ENCODE assay signal across 23 cellular contexts in the genomic region with DNA sequence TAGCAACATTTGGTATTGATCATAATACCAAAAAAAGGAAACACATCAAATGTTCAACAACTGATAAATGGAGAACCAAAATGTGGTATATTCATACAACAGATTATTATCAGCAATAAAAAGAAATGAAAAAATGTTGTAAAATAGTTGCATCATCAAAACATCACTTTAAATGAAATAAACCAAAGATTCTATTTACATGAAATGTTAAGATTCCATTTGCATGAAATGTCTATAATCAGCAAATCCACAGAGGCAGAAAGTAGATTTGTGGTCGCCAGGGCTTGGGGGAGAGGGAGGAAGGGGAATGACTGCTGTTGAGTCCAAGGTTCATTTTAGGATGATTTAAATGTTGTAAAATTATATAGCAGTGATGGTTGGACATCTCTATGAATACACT.
"Had no signal": no experiment of that assay in that cellular context is flagged by ENCODE, and none has a peak within 500 bp of the region (broad histone marks: within the 10 kb centered on the region; RNA-seq: fewer than 3 reads in every experiment).

No MANE protein-coding gene starts in this region.

- H3K4me3 ChIP-seq: gastrocnemius medialis, prostate gland, right atrium auricular region, sigmoid colon, stomach, testis, tibial artery had no signal

- H3K36me3 ChIP-seq: gastrocnemius medialis, prostate gland, right atrium auricular region, sigmoid colon, stomach, tibial artery had no signal

- H3K27ac Mint-ChIP-seq: effector memory CD8-positive, alpha-beta T cell; naive thymus-derived CD4-positive, alpha-beta T cell; nephron progenitor cell; stimulated activated effector memory CD8-positive, alpha-beta T cell treated with anti-CD3 and anti-CD28 coated beads, Interleukin-12 subunit alpha, Interleukin-12 subunit beta, amount 100 ng/mL, for 72 hours; type B pancreatic cell had no signal

- H3K27me3 ChIP-seq: right atrium auricular region, testis had no signal

- ATAC-seq: effector memory CD8-positive, alpha-beta T cell; gastrocnemius medialis; left lobe of liver; naive thymus-derived CD4-positive, alpha-beta T cell; stimulated activated effector memory CD8-positive, alpha-beta T cell treated with anti-CD3 and anti-CD28 coated beads, Interleukin-12 subunit alpha, Interleukin-12 subunit beta, amount 100 ng/mL, for 72 hours had no signal

- H3K4me3 Mint-ChIP-seq: effector memory CD8-positive, alpha-beta T cell; naive thymus-derived CD4-positive, alpha-beta T cell; nephron progenitor cell; stimulated activated effector memory CD8-positive, alpha-beta T cell treated with anti-CD3 and anti-CD28 coated beads, Interleukin-12 subunit alpha, Interleukin-12 subunit beta, amount 100 ng/mL, for 72 hours; type B pancreatic cell had no signal

- H3K9me3 Mint-ChIP-seq: effector memory CD8-positive, alpha-beta T cell; stimulated activated effector memory CD8-positive, alpha-beta T cell treated with anti-CD3 and anti-CD28 coated beads, Interleukin-12 subunit alpha, Interleukin-12 subunit beta, amount 100 ng/mL, for 72 hours; type B pancreatic cell had no signal

- H3K36me3 Mint-ChIP-seq: stimulated activated effector memory CD8-positive, alpha-beta T cell treated with anti-CD3 and anti-CD28 coated beads, Interleukin-12 subunit alpha, Interleukin-12 subunit beta, amount 100 ng/mL, for 72 hours; type B pancreatic cell had no signal

- DNase-seq: cortex of kidney; effector memory CD8-positive, alpha-beta T cell; erythroblast; foreskin fibroblast; gastrocnemius medialis; kidney; mesenchymal stem cell; midbrain; naive thymus-derived CD4-positive, alpha-beta T cell; nephron progenitor cell; nucleus accumbens; sigmoid colon; stimulated activated CD4-positive, alpha-beta T cell treated with anti-CD3 and anti-CD28 coated beads, Interleukin-2, amount 100 ng/mL, for 24 hours; stimulated activated CD4-positive, alpha-beta T cell treated with anti-CD3 and anti-CD28 coated beads, Interleukin-4, amount 100 ng/mL, for 24 hours; stimulated activated naive CD4-positive, alpha-beta T cell treated with Interleukin-2 at 50 U/mL for 16 hours; stomach; testis; tibial artery had no signal

- H3K27ac ChIP-seq: gastrocnemius medialis, prostate gland, right atrium auricular region, sigmoid colon, stomach, testis, tibial artery had no signal

- H3K4me1 ChIP-seq: gastrocnemius medialis, prostate gland, right atrium auricular region, sigmoid colon, stomach, testis, tibial artery had no signal

- H3K9me3 ChIP-seq: prostate gland, right atrium auricular region, sigmoid colon, stomach, testis, tibial artery had no signal
